ENCODE assay signal across 21 cellular contexts in genomic region chr4:62914758-62915157, GRCh38.
"Had no signal": no experiment of that assay in that cellular context is flagged by ENCODE, and none has a peak within 500 bp of the region (broad histone marks: within the 10 kb centered on the region; RNA-seq: fewer than 3 reads in every experiment).

No MANE protein-coding gene starts in this region.

- ATAC-seq: activated naive CD8-positive, alpha-beta T cell treated with anti-CD3 and anti-CD28 coated beads, Interleukin-2, amount 50 U/mL, for 24 hours; activated T-cell treated with anti-CD3 and anti-CD28 coated beads, Interleukin-2, amount 50 U/mL, for 72 hours; left lung had no signal

- DNase-seq: activated CD4-positive, alpha-beta memory T cell treated with anti-CD3 and anti-CD28 coated beads for 36 hours; activated CD4-positive, alpha-beta T cell treated with anti-CD3 and anti-CD28 coated beads for 48 hours; activated effector memory CD4-positive, alpha-beta T cell treated with Interleukin-2 at 50 U/mL for 16 hours; activated naive CD4-positive, alpha-beta T cell treated with anti-CD3 and anti-CD28 coated beads, Interleukin-2, amount 50 U/mL, for 16 hours; activated naive CD8-positive, alpha-beta T cell treated with anti-CD3 and anti-CD28 coated beads, Interleukin-2, amount 50 U/mL, for 24 hours; activated T-cell treated with anti-CD3 and anti-CD28 coated beads, Interleukin-2, amount 50 U/mL, for 72 hours; cortex of kidney; immature natural killer cell; kidney glomerular epithelial cell; left lung; naive B cell; retina; spleen; stimulated activated CD4-positive, alpha-beta T cell treated with anti-CD3 and anti-CD28 coated beads, Interleukin-4, amount 100 ng/mL, for 1 hour; stimulated activated naive CD4-positive, alpha-beta T cell; T-helper 9 cell; testis; trophoblast cell; uterus had no signal

- H3K27me3 Mint-ChIP-seq: activated CD4-positive, alpha-beta memory T cell treated with anti-CD3 and anti-CD28 coated beads for 36 hours; activated naive CD8-positive, alpha-beta T cell treated with anti-CD3 and anti-CD28 coated beads, Interleukin-2, amount 50 U/mL, for 24 hours; naive B cell; progenitor cell of endocrine pancreas had no signal

- H3K36me3 Mint-ChIP-seq: activated CD4-positive, alpha-beta memory T cell treated with anti-CD3 and anti-CD28 coated beads for 36 hours; naive B cell had no signal

- H3K4me1 ChIP-seq: left lung, spleen, testis, uterus had no signal

- H3K27ac Mint-ChIP-seq: activated CD4-positive, alpha-beta memory T cell treated with anti-CD3 and anti-CD28 coated beads for 36 hours; activated naive CD8-positive, alpha-beta T cell treated with anti-CD3 and anti-CD28 coated beads, Interleukin-2, amount 50 U/mL, for 24 hours; activated T-cell treated with anti-CD3 and anti-CD28 coated beads, Interleukin-2, amount 50 U/mL, for 72 hours; immature natural killer cell; naive B cell; progenitor cell of endocrine pancreas had no signal

- H3K27ac ChIP-seq: left lung, spleen, testis, uterus had no signal

- H3K27me3 ChIP-seq: left lung, spleen, testis, uterus had no signal

- H3K36me3 ChIP-seq: left lung, spleen, uterus had no signal

- H3K4me3 ChIP-seq: left lung, lung, spleen, testis, uterus had no signal

- H3K9me3 Mint-ChIP-seq: activated naive CD8-positive, alpha-beta T cell treated with anti-CD3 and anti-CD28 coated beads, Interleukin-2, amount 50 U/mL, for 24 hours had no signal

- H3K4me3 Mint-ChIP-seq: activated CD4-positive, alpha-beta memory T cell treated with anti-CD3 and anti-CD28 coated beads for 36 hours; activated naive CD8-positive, alpha-beta T cell treated with anti-CD3 and anti-CD28 coated beads, Interleukin-2, amount 50 U/mL, for 24 hours; activated T-cell treated with anti-CD3 and anti-CD28 coated beads, Interleukin-2, amount 50 U/mL, for 72 hours; immature natural killer cell; naive B cell had no signal

- H3K4me1 Mint-ChIP-seq: activated naive CD8-positive, alpha-beta T cell treated with anti-CD3 and anti-CD28 coated beads, Interleukin-2, amount 50 U/mL, for 24 hours; immature natural killer cell; naive B cell had no signal

- H3K9me3 ChIP-seq: left lung, spleen, testis, uterus had no signal
